Comparison of ENCODE assay signal across 2 cellular contexts in genomic region chr10:132521041-132521465, GRCh38.
TF ChIP-seq lines count a peak whose summit lies in the region.

No MANE protein-coding gene starts in this region.

TF ChIP-seq in HepG2, 621 proteins besides CTCF, POLR2A, EP300 and RAD21:
- TF ChIP-seq MIER3 (CRISPR knock-in tag; IDR thresholded peaks at IDR 0.05; ENCODE audit: borderline replicate concordance) (no peak), ATF1 (CRISPR knock-in tag; IDR thresholded peaks at IDR 0.05) (no peak), MNT (IDR thresholded peaks at IDR 0.05) (no peak), ZNF512 (CRISPR knock-in tag; IDR thresholded peaks at IDR 0.05) (no peak), ZNF543 (CRISPR knock-in tag; IDR thresholded peaks at IDR 0.05) (no peak), ZNF431 (CRISPR knock-in tag; IDR thresholded peaks at IDR 0.05; ENCODE audit: borderline replicate concordance, low read depth) (no peak), ZSCAN9 (CRISPR knock-in tag; IDR thresholded peaks at IDR 0.05; ENCODE audit: borderline replicate concordance) (no peak), GATAD2A (CRISPR knock-in tag; IDR thresholded peaks at IDR 0.05) (no peak), ZNF615 (CRISPR knock-in tag; IDR thresholded peaks at IDR 0.05; ENCODE audit: borderline replicate concordance) (no peak), MED1 (CRISPR knock-in tag; IDR thresholded peaks at IDR 0.05) (no peak), CHD2 (IDR thresholded peaks at IDR 0.05; ENCODE audit: low read depth, low read length) (no peak), FOXA1 (IDR thresholded peaks at IDR 0.05) (no peak), FOXA1 (CRISPR knock-in tag; IDR thresholded peaks at IDR 0.05) (no peak), SMC3 (IDR thresholded peaks at IDR 0.05; ENCODE audit: low read length) (no peak)

TF ChIP-seq in HEK293T, 16 proteins besides CTCF, POLR2A, EP300 and RAD21:
- no peak for TF ChIP-seq SP1 (IDR thresholded peaks at IDR 0.05)
- TF ChIP-seq HDGF (IDR thresholded peaks at IDR 0.05; ENCODE audit: borderline replicate concordance) = no peak
- no peak for TF ChIP-seq ZNF384 (IDR thresholded peaks at IDR 0.05)
- TF ChIP-seq FOXA1 (IDR thresholded peaks at IDR 0.05) = no peak
- no peak for TF ChIP-seq ELF4 (IDR thresholded peaks at IDR 0.05)
- no peak for TF ChIP-seq CTBP1 (IDR thresholded peaks at IDR 0.05; ENCODE audit: borderline replicate concordance)
- TF ChIP-seq TARDBP (IDR thresholded peaks at IDR 0.05) = no peak
- TF ChIP-seq LEF1 (IDR thresholded peaks at IDR 0.05; ENCODE audit: borderline replicate concordance) = no peak
- TF ChIP-seq FOXM1 (IDR thresholded peaks at IDR 0.05; ENCODE audit: borderline replicate concordance) = no peak
- no peak for TF ChIP-seq BHLHE40 (IDR thresholded peaks at IDR 0.05; ENCODE audit: borderline replicate concordance)
- TF ChIP-seq ARNT (IDR thresholded peaks at IDR 0.05) = no peak
- no peak for TF ChIP-seq FOXK2 (IDR thresholded peaks at IDR 0.05)
- TF ChIP-seq PKNOX1 (IDR thresholded peaks at IDR 0.05) = no peak
- TF ChIP-seq SUZ12 (IDR thresholded peaks at IDR 0.05) = no peak
- TF ChIP-seq NFRKB (IDR thresholded peaks at IDR 0.05) = no peak
- TF ChIP-seq L3MBTL2 (conservative IDR thresholded peaks at IDR 0.05) = no peak
